ENCODE assay signal across 1 cellular context in the genomic region with DNA sequence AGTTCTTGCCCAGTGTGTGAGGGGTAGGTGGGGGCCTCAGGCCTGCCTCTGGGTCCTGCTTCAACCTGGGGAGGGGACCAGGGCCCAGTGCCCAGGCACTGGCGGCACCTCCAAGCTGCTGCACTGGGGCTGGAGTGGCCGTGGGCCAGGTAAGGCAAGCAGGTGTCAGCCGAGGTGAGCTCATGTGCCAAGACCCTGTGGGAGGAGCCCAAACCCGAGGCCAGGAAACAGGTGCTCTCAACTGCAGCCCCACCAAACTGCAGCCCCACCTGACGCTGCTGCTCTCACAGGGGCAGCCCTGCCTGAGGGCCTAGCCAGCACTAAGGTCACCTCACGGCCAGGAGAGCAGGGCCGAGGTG.
TF ChIP-seq lines count a peak whose summit lies in the region.

No MANE protein-coding gene starts in this region.

TF ChIP-seq in GM23338, 12 proteins besides CTCF, POLR2A, EP300 and RAD21 (continued from another document):
- TF ChIP-seq, protein P1, sequence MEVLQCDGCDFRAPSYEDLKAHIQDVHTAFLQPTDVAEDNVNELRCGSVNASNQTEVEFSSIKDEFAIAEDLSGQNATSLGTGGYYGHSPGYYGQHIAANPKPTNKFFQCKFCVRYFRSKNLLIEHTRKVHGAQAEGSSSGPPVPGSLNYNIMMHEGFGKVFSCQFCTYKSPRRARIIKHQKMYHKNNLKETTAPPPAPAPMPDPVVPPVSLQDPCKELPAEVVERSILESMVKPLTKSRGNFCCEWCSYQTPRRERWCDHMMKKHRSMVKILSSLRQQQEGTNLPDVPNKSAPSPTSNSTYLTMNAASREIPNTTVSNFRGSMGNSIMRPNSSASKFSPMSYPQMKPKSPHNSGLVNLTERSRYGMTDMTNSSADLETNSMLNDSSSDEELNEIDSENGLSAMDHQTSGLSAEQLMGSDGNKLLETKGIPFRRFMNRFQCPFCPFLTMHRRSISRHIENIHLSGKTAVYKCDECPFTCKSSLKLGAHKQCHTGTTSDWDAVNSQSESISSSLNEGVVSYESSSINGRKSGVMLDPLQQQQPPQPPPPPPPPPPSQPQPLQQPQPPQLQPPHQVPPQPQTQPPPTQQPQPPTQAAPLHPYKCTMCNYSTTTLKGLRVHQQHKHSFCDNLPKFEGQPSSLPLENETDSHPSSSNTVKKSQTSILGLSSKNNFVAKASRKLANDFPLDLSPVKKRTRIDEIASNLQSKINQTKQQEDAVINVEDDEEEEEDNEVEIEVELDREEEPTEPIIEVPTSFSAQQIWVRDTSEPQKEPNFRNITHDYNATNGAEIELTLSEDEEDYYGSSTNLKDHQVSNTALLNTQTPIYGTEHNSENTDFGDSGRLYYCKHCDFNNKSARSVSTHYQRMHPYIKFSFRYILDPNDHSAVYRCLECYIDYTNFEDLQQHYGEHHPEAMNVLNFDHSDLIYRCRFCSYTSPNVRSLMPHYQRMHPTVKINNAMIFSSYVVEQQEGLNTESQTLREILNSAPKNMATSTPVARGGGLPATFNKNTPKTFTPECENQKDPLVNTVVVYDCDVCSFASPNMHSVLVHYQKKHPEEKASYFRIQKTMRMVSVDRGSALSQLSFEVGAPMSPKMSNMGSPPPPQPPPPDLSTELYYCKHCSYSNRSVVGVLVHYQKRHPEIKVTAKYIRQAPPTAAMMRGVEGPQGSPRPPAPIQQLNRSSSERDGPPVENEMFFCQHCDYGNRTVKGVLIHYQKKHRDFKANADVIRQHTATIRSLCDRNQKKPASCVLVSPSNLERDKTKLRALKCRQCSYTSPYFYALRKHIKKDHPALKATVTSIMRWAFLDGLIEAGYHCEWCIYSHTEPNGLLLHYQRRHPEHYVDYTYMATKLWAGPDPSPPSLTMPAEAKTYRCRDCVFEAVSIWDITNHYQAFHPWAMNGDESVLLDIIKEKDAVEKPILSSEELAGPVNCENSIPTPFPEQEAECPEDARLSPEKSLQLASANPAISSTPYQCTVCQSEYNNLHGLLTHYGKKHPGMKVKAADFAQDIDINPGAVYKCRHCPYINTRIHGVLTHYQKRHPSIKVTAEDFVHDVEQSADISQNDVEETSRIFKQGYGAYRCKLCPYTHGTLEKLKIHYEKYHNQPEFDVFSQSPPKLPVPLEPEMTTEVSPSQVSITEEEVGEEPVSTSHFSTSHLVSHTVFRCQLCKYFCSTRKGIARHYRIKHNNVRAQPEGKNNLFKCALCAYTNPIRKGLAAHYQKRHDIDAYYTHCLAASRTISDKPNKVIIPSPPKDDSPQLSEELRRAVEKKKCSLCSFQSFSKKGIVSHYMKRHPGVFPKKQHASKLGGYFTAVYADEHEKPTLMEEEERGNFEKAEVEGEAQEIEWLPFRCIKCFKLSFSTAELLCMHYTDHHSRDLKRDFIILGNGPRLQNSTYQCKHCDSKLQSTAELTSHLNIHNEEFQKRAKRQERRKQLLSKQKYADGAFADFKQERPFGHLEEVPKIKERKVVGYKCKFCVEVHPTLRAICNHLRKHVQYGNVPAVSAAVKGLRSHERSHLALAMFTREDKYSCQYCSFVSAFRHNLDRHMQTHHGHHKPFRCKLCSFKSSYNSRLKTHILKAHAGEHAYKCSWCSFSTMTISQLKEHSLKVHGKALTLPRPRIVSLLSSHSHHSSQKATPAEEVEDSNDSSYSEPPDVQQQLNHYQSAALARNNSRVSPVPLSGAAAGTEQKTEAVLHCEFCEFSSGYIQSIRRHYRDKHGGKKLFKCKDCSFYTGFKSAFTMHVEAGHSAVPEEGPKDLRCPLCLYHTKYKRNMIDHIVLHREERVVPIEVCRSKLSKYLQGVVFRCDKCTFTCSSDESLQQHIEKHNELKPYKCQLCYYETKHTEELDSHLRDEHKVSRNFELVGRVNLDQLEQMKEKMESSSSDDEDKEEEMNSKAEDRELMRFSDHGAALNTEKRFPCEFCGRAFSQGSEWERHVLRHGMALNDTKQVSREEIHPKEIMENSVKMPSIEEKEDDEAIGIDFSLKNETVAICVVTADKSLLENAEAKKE (CRISPR knock-in tag; IDR thresholded peaks at IDR 0.05): no peak
- TF ChIP-seq, protein P2, sequence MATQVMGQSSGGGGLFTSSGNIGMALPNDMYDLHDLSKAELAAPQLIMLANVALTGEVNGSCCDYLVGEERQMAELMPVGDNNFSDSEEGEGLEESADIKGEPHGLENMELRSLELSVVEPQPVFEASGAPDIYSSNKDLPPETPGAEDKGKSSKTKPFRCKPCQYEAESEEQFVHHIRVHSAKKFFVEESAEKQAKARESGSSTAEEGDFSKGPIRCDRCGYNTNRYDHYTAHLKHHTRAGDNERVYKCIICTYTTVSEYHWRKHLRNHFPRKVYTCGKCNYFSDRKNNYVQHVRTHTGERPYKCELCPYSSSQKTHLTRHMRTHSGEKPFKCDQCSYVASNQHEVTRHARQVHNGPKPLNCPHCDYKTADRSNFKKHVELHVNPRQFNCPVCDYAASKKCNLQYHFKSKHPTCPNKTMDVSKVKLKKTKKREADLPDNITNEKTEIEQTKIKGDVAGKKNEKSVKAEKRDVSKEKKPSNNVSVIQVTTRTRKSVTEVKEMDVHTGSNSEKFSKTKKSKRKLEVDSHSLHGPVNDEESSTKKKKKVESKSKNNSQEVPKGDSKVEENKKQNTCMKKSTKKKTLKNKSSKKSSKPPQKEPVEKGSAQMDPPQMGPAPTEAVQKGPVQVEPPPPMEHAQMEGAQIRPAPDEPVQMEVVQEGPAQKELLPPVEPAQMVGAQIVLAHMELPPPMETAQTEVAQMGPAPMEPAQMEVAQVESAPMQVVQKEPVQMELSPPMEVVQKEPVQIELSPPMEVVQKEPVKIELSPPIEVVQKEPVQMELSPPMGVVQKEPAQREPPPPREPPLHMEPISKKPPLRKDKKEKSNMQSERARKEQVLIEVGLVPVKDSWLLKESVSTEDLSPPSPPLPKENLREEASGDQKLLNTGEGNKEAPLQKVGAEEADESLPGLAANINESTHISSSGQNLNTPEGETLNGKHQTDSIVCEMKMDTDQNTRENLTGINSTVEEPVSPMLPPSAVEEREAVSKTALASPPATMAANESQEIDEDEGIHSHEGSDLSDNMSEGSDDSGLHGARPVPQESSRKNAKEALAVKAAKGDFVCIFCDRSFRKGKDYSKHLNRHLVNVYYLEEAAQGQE (IDR thresholded peaks at IDR 0.05; ENCODE audit: unreplicated experiment): no peak
- no peak for TF ChIP-seq EZH2phosphoT487 (IDR thresholded peaks at IDR 0.05; ENCODE audit: unreplicated experiment)
- no peak for TF ChIP-seq JUNB (IDR thresholded peaks at IDR 0.05; ENCODE audit: unreplicated experiment)
- TF ChIP-seq POLR2AphosphoS5 (IDR thresholded peaks at IDR 0.05; ENCODE audit: low read depth): no peak
- no peak for TF ChIP-seq ZNF331 (CRISPR knock-in tag; IDR thresholded peaks at IDR 0.05; ENCODE audit: low read depth)
- TF ChIP-seq NANOG (IDR thresholded peaks at IDR 0.05; ENCODE audit: borderline replicate concordance): no peak
- TF ChIP-seq CREB1 (CRISPR knock-in tag; IDR thresholded peaks at IDR 0.05; ENCODE audit: low read depth): no peak
- no peak for TF ChIP-seq ZNF114 (CRISPR knock-in tag; IDR thresholded peaks at IDR 0.05)
- TF ChIP-seq STAT1 (IDR thresholded peaks at IDR 0.05; ENCODE audit: unreplicated experiment): no peak
- TF ChIP-seq, protein P3, sequence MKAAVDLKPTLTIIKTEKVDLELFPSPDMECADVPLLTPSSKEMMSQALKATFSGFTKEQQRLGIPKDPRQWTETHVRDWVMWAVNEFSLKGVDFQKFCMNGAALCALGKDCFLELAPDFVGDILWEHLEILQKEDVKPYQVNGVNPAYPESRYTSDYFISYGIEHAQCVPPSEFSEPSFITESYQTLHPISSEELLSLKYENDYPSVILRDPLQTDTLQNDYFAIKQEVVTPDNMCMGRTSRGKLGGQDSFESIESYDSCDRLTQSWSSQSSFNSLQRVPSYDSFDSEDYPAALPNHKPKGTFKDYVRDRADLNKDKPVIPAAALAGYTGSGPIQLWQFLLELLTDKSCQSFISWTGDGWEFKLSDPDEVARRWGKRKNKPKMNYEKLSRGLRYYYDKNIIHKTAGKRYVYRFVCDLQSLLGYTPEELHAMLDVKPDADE (IDR thresholded peaks at IDR 0.05): no peak
